ENCODE assay signal across 23 cellular contexts in genomic region chr3:31885235-31885634, GRCh38.
DNase-seq lines count a peak whose midpoint lies in the region; ATAC-seq and TF ChIP-seq lines count a peak whose summit lies in the region.
"Had no signal": no experiment of that assay in that cellular context is flagged by ENCODE, and none has a peak within 500 bp of the region (broad histone marks: within the 10 kb centered on the region; RNA-seq: fewer than 3 reads in every experiment).

No MANE protein-coding gene starts in this region.

- WGBS in mesenchymal stem cell: 98% methylated on average over 2 of the region's 3 CpGs

- peaks cover 96% of the 10 kb centered on the region for H3K79me2 ChIP-seq in DOHH2 (ENCODE audit: control insufficient read depth, low read length)

- peaks cover 11% of the 10 kb centered on the region; the same call in 1 of the 2 replicates for H4K20me1 ChIP-seq in DOHH2 (ENCODE audit: control insufficient read depth, insufficient read depth, low read depth, low read length)

- POLR2A ChIA-PET in WTC11 (lab: Charles Lee): interaction anchor here (0.6 to 1.0 kb wide), 2 partner anchors 23 to 69 kb away, joined by 3 read pairs; no protein-coding TSS in a partner anchor

- no peak for ATAC-seq in WTC11
- no peak for ATAC-seq in GM18520 (IDR thresholded peaks at IDR 0.05; ENCODE audit: unreplicated experiment)
- ATAC-seq: Panc1, Right ventricle myocardium inferior had no signal

- peak overlapping the region; percentile 12; the same call in 1 of the 2 replicates for H3K4me2 ChIP-seq in DOHH2 (ENCODE audit: low read length)
- H3K4me2 ChIP-seq in mesenchymal stem cell (ENCODE audit: low read length, poor library complexity, severe bottlenecking): no peak overlapping the region

- H3K27ac Mint-ChIP-seq in IgD-negative memory B cell (peak overlapping the region in 2 of 3 donors; percentile 4 to 78), WTC11 (peak overlapping the region; percentile 43; the same call in 1 of the 2 replicates)
- H3K27ac Mint-ChIP-seq: CD8-positive, alpha-beta memory T cell had no signal

- DNase-seq in WTC11 (ENCODE audit: low spot score) (no peak), mesenchymal stem cell (no peak), dedifferentiated amniotic fluid mesenchymal stem cell (ENCODE audit: extremely low spot score) (no peak), NCI-H128 (lab: John Stamatoyannopoulos, UW; ENCODE audit: unreplicated experiment) (no peak)
- DNase-seq in stimulated activated CD8-positive, alpha-beta memory T cell treated with anti-CD3 and anti-CD28 coated beads, Interleukin-4, amount 100 ng/mL, for 48 hours: no peak
- DNase-seq: AML-193; Calu3; CD8-positive, alpha-beta memory T cell; DMS153; KBM-7; MV-4-11; NCI-H1417; NCI-H1694 treated with DMSO at 0.1 percent for 48 hours; NCI-H2227 treated with DMSO at 0.1 percent for 48 hours; NCI-H510A treated with DMSO at 0.1 percent for 48 hours; NCI-H748 treated with DMSO at 0.1 percent for 48 hours had no signal

- H3K27me3 ChIP-seq in DOHH2 (ENCODE audit: control insufficient read depth, low read length) (no peaks in the 10 kb centered on the region), mesenchymal stem cell (ENCODE audit: control insufficient read depth in 1 of 2, insufficient read depth in 1 of 2, low read length in 2 of 2) (no peaks in the 10 kb centered on the region)
- H3K27me3 ChIP-seq: SJSA1 had no signal

- H2AFZ ChIP-seq in mesenchymal stem cell (ENCODE audit: low read depth, low read length): no peak overlapping the region

- H3K36me3 Mint-ChIP-seq in IgD-negative memory B cell (peaks cover 7% of the 10 kb centered on the region), WTC11 (0 out of 2 replicates have a peak, but pooled peaks cover 2% of the 10 kb centered on the region)
- H3K36me3 Mint-ChIP-seq: CD8-positive, alpha-beta memory T cell had no signal

- H2AK5ac ChIP-seq in mesenchymal stem cell (ENCODE audit: low read length, severe bottlenecking): no peak overlapping the region

- H3K27me3 Mint-ChIP-seq in IgD-negative memory B cell (no peaks in the 10 kb centered on the region), WTC11 (ENCODE audit: low read depth) (no peaks in the 10 kb centered on the region)

- no peaks in the 10 kb centered on the region for H3F3A ChIP-seq in DOHH2 (ENCODE audit: control insufficient read depth, insufficient read depth)

- peaks cover 34% of the 10 kb centered on the region for H3K79me1 ChIP-seq in mesenchymal stem cell (replicated peaks; ENCODE audit: low read length, poor library complexity, severe bottlenecking)

- H3K18ac ChIP-seq in mesenchymal stem cell (ENCODE audit: low read depth in 1 of 2, low read length in 2 of 2): no peak overlapping the region

- peak overlapping the region; percentile 31 for H4K8ac ChIP-seq in mesenchymal stem cell (ENCODE audit: low read length)

- peaks cover 28% of the 10 kb centered on the region for H3K36me3 ChIP-seq in DOHH2 (ENCODE audit: control insufficient read depth, low read length)
- no peaks in the 10 kb centered on the region for H3K36me3 ChIP-seq in mesenchymal stem cell (ENCODE audit: control insufficient read depth in 1 of 2, insufficient read depth in 2 of 2, low read depth in 1 of 2, low read length in 2 of 2)
- H3K36me3 ChIP-seq: SJSA1 had no signal

- H3K4me1 Mint-ChIP-seq in IgD-negative memory B cell (peaks cover 71 to 84% (median 77%) of the 10 kb centered on the region in 3 donors), WTC11 (peaks cover 54% of the 10 kb centered on the region)
- H3K4me1 Mint-ChIP-seq: CD8-positive, alpha-beta memory T cell had no signal

- no peak overlapping the region for H3K9ac ChIP-seq in mesenchymal stem cell (ENCODE audit: low read length)

- H2BK15ac ChIP-seq in mesenchymal stem cell (ENCODE audit: low read depth, poor library complexity, severe bottlenecking): no peak overlapping the region

- H2BK120ac ChIP-seq in mesenchymal stem cell (ENCODE audit: low read depth, low read length): no peak overlapping the region

- H3K4me3 Mint-ChIP-seq in IgD-negative memory B cell (peak overlapping the region in 3 of 4 donors; percentile 4 to 88 (median 14)), WTC11 (no peak overlapping the region)
- H3K4me3 Mint-ChIP-seq: CD8-positive, alpha-beta memory T cell had no signal

- no peak overlapping the region for H3K23ac ChIP-seq in mesenchymal stem cell (ENCODE audit: low read length in 2 of 2)

- H4K91ac ChIP-seq in mesenchymal stem cell (ENCODE audit: low read length): peak overlapping the region; percentile 67

- H2BK5ac ChIP-seq in mesenchymal stem cell (ENCODE audit: low read depth, low read length, poor library complexity, severe bottlenecking): no peak overlapping the region

- H3K9me3 ChIP-seq in DOHH2 (ENCODE audit: control insufficient read depth, insufficient read depth, low read length) (no peaks in the 10 kb centered on the region), mesenchymal stem cell (ENCODE audit: control insufficient read depth, low read length) (no peaks in the 10 kb centered on the region)

- CTCF ChIA-PET in WTC11 (lab: Charles Lee): no interaction called here

- no peak overlapping the region for H2BK12ac ChIP-seq in mesenchymal stem cell (ENCODE audit: low read length in 2 of 2)

- H3K9me3 Mint-ChIP-seq in IgD-negative memory B cell (peaks cover 0 to 4% (median 3%) of the 10 kb centered on the region in 3 donors), WTC11 (peaks cover 7% of the 10 kb centered on the region; the same call in 1 of the 2 replicates)
- H3K9me3 Mint-ChIP-seq: CD8-positive, alpha-beta memory T cell had no signal

- H3K14ac ChIP-seq in mesenchymal stem cell (ENCODE audit: low read length in 2 of 2): peak overlapping the region in 1 of 2 experiments; percentile 19

- no peak overlapping the region for H3K4ac ChIP-seq in mesenchymal stem cell (ENCODE audit: low read depth in 1 of 2, low read length in 2 of 2)

- no peaks in the 10 kb centered on the region for H3K9me2 ChIP-seq in DOHH2 (replicated peaks; ENCODE audit: control insufficient read depth, low read length)

- peaks cover 88% of the 10 kb centered on the region for H3K4me1 ChIP-seq in DOHH2 (ENCODE audit: control insufficient read depth, low read length)
- peaks cover 7% of the 10 kb centered on the region for H3K4me1 ChIP-seq in mesenchymal stem cell (ENCODE audit: control insufficient read depth, insufficient read depth, low read depth, low read length)

- H3K4me3 ChIP-seq in DOHH2 (ENCODE audit: low read length): no peak overlapping the region
- no peak overlapping the region for H3K4me3 ChIP-seq in mesenchymal stem cell (ENCODE audit: insufficient read depth in 1 of 2, low read depth in 1 of 2, low read length in 2 of 2)
- H3K4me3 ChIP-seq: SJSA1 had no signal

- H3K27ac ChIP-seq in DOHH2 (ENCODE audit: low read depth, low read length) (no peak overlapping the region), mesenchymal stem cell (ENCODE audit: low read length, poor library complexity, severe bottlenecking) (no peak overlapping the region)
- H3K27ac ChIP-seq: C4-2B, SJSA1 had no signal

- no peak for TF ChIP-seq CTCF in DOHH2 (IDR thresholded peaks at IDR 0.05; ENCODE audit: low read depth, low read length, poor library complexity, severe bottlenecking)
- TF ChIP-seq CTCF in WTC11 (IDR thresholded peaks at IDR 0.05): no peak

TF ChIP-seq in WTC11, 78 proteins besides CTCF, POLR2A, EP300 and RAD21:
- no peak for TF ChIP-seq TEAD4 (CRISPR knock-in tag; IDR thresholded peaks at IDR 0.05)
- TF ChIP-seq, protein P1, sequence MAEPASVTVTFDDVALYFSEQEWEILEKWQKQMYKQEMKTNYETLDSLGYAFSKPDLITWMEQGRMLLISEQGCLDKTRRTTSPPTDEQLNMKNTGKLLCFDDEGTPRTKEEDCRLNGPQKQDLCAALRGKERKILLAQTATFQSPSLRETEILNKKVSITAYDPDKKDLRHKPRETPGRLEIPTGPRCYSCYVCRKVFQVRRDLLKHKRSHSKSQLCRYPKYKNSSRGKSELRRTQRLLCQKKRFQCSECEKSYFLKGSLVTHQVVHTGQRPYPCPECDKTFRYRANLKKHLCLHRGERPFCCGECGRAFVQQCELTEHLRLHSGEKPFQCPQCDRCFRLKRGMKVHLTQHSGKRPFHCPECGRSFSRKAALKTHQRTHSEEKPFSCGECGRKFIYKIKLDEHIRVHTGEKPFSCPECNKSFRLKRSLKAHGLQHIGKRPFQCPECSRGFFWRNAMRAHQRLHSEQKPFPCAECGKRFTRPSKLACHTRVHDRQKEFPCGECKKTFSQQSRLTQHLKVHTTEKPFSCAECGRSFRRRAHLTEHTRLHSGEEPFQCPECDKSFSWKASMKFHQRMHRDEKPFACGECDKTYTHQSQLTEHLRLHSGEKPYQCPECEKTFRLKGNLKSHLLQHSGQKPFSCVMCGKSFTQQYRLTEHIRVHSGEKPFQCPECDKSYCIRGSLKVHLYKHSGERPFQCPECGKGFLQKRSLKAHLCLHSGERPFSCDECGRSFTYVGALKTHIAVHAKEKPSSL (CRISPR knock-in tag; conservative IDR thresholded peaks at IDR 0.05): no peak
- no peak for TF ChIP-seq IRF2 (CRISPR knock-in tag; IDR thresholded peaks at IDR 0.05; ENCODE audit: borderline replicate concordance, low read depth)
